ENCODE assay signal across 1 cellular context in genomic region chr2:138012082-138012481, GRCh38.
A peak's percentile ranks its signal among the peaks of the same experiment; 100 is the strongest.
TF ChIP-seq lines count a peak whose summit lies in the region.

No MANE protein-coding gene starts in this region.

TF ChIP-seq in K562, 482 proteins besides CTCF, POLR2A, EP300 and RAD21 (continued from another document and continues in another):
- no peak for TF ChIP-seq ZNF639 (CRISPR knock-in tag; conservative IDR thresholded peaks at IDR 0.05 in 1 of 2, IDR thresholded peaks at IDR 0.05 in 1 of 2)
- no peak for TF ChIP-seq ZBTB34 (CRISPR knock-in tag; IDR thresholded peaks at IDR 0.05)
- TF ChIP-seq ZBTB8A (IDR thresholded peaks at IDR 0.05; ENCODE audit: partially characterized antibody) = no peak
- no peak for TF ChIP-seq ZNF124 (CRISPR knock-in tag; IDR thresholded peaks at IDR 0.05)
- TF ChIP-seq CEBPZ (IDR thresholded peaks at IDR 0.05; ENCODE audit: borderline replicate concordance, low read depth, low read length) = no peak
- no peak for TF ChIP-seq ZBTB43 (CRISPR knock-in tag; IDR thresholded peaks at IDR 0.05)
- no peak for TF ChIP-seq TAF9B (IDR thresholded peaks at IDR 0.05; ENCODE audit: partially characterized antibody)
- no peak for TF ChIP-seq NR4A1 (CRISPR knock-in tag; IDR thresholded peaks at IDR 0.05)
- no peak for TF ChIP-seq NR4A1 (tag; IDR thresholded peaks at IDR 0.05)
- TF ChIP-seq POLR3G (IDR thresholded peaks at IDR 0.05; ENCODE audit: extremely low read depth, insufficient read length, insufficient replicate concordance) = no peak
- no peak for TF ChIP-seq ZNF280A (IDR thresholded peaks at IDR 0.05; ENCODE audit: low read depth, partially characterized antibody)
- TF ChIP-seq POLR2AphosphoS5 (IDR thresholded peaks at IDR 0.05; ENCODE audit: control insufficient read depth, insufficient read depth, low read depth, low read length) = peak; percentile 77
- TF ChIP-seq MBD2 (IDR thresholded peaks at IDR 0.05; ENCODE audit: borderline replicate concordance, low read depth) = no peak; the same call in 1 of the 2 replicates
- peak; percentile 22; the same call in 1 of the 2 replicates for TF ChIP-seq GATA2 (CRISPR knock-in tag; IDR thresholded peaks at IDR 0.05)
- TF ChIP-seq HES1 (IDR thresholded peaks at IDR 0.05; ENCODE audit: low read depth) = no peak
- no peak for TF ChIP-seq THRAP3 (IDR thresholded peaks at IDR 0.05; ENCODE audit: borderline replicate concordance)
- TF ChIP-seq SAFB2 (IDR thresholded peaks at IDR 0.05; ENCODE audit: borderline replicate concordance, low read depth, low read length, severe bottlenecking) = no peak
- no peak for TF ChIP-seq DDX20 (tag; IDR thresholded peaks at IDR 0.05; ENCODE audit: low read depth)
- TF ChIP-seq MYBL2 (IDR thresholded peaks at IDR 0.05; ENCODE audit: low read depth) = no peak
- TF ChIP-seq MYBL2 (CRISPR knock-in tag; IDR thresholded peaks at IDR 0.05; ENCODE audit: borderline replicate concordance) = no peak
- TF ChIP-seq KAT7 (CRISPR knock-in tag; IDR thresholded peaks at IDR 0.05; ENCODE audit: borderline replicate concordance) = no peak
- no peak for TF ChIP-seq BRD4 (IDR thresholded peaks at IDR 0.05)
- TF ChIP-seq ARID3A (IDR thresholded peaks at IDR 0.05; ENCODE audit: borderline replicate concordance, low read depth, low read length) = peak; percentile 91
- peak; percentile 96 for TF ChIP-seq CBFA2T3 (IDR thresholded peaks at IDR 0.05)
- TF ChIP-seq SP2 (IDR thresholded peaks at IDR 0.05; ENCODE audit: extremely low read depth, low read depth, low read length, poor library complexity, severe bottlenecking) = no peak
- no peak for TF ChIP-seq CTCFL (IDR thresholded peaks at IDR 0.05; ENCODE audit: borderline replicate concordance, insufficient read depth, low read depth, low read length, poor library complexity, severe bottlenecking)
- no peak for TF ChIP-seq BACH1 (tag; IDR thresholded peaks at IDR 0.05)
- no peak for TF ChIP-seq ZNF561 (CRISPR knock-in tag; conservative IDR thresholded peaks at IDR 0.05)
- no peak for TF ChIP-seq CBX2 (IDR thresholded peaks at IDR 0.05; ENCODE audit: insufficient read depth, low read length, poor library complexity, severe bottlenecking)
- no peak for TF ChIP-seq MLX (CRISPR knock-in tag; conservative IDR thresholded peaks at IDR 0.05)
- TF ChIP-seq NCOA4 (IDR thresholded peaks at IDR 0.05; ENCODE audit: partially characterized antibody) = no peak
- peak; percentile 91 for TF ChIP-seq CHAMP1 (IDR thresholded peaks at IDR 0.05)
- no peak for TF ChIP-seq PTBP1 (IDR thresholded peaks at IDR 0.05; ENCODE audit: low read depth, low read length)
- no peak for TF ChIP-seq ZNF282 (CRISPR knock-in tag; IDR thresholded peaks at IDR 0.05)
- TF ChIP-seq FOXK1 (CRISPR knock-in tag; IDR thresholded peaks at IDR 0.05; ENCODE audit: borderline replicate concordance) = no peak
- no peak for TF ChIP-seq ZNF668 (CRISPR knock-in tag; IDR thresholded peaks at IDR 0.05)
- TF ChIP-seq ZNF23 (CRISPR knock-in tag; IDR thresholded peaks at IDR 0.05) = no peak
- no peak for TF ChIP-seq YBX1 (IDR thresholded peaks at IDR 0.05)
- no peak for TF ChIP-seq COPS2 (conservative IDR thresholded peaks at IDR 0.05)
- TF ChIP-seq BCOR (IDR thresholded peaks at IDR 0.05) = peak; percentile 89
- no peak for TF ChIP-seq PHTF2 (CRISPR knock-in tag; IDR thresholded peaks at IDR 0.05)
- TF ChIP-seq ARHGAP35 (IDR thresholded peaks at IDR 0.05; ENCODE audit: partially characterized antibody) = no peak
- no peak for TF ChIP-seq ZC3H4 (CRISPR knock-in tag; IDR thresholded peaks at IDR 0.05; ENCODE audit: borderline replicate concordance)
- TF ChIP-seq RBM39 (optimal IDR thresholded peaks at IDR 0.05; ENCODE audit: low read depth, low read length) = no peak
- no peak for TF ChIP-seq ZNF398 (CRISPR knock-in tag; IDR thresholded peaks at IDR 0.05)
- no peak for TF ChIP-seq HMG20A (CRISPR knock-in tag; conservative IDR thresholded peaks at IDR 0.05)
- TF ChIP-seq CC2D1A (IDR thresholded peaks at IDR 0.05) = peak; percentile 73; the same call in 1 of the 2 replicates
- TF ChIP-seq U2AF2 (optimal IDR thresholded peaks at IDR 0.05; ENCODE audit: low read depth, low read length) = no peak
- no peak for TF ChIP-seq ZC3H8 (IDR thresholded peaks at IDR 0.05)
